Comparison of ENCODE assay signal across 30 cellular contexts in genomic region chr12:84270470-84271140, GRCh38.
A peak's percentile ranks its signal among the peaks of the same experiment; 100 is the strongest.
DNase-seq lines count a peak whose midpoint lies in the region; ATAC-seq and TF ChIP-seq lines count a peak whose summit lies in the region.
"Had no signal": no experiment of that assay in that cellular context is flagged by ENCODE, and none has a peak within 500 bp of the region (broad histone marks: within the 10 kb centered on the region; RNA-seq: fewer than 3 reads in every experiment).

No MANE protein-coding gene starts in this region.

- ATAC-seq in foreskin keratinocyte (peak; percentile 24), GM18861 (IDR thresholded peaks at IDR 0.05; ENCODE audit: unreplicated experiment) (no peak)
- no peak for ATAC-seq in activated naive CD4-positive, alpha-beta T cell treated with anti-CD3 and anti-CD28 coated beads, Interleukin-2, amount 50 U/mL, for 72 hours
- ATAC-seq: A549; activated naive CD8-positive, alpha-beta T cell treated with anti-CD3 and anti-CD28 coated beads, Interleukin-2, amount 50 U/mL, for 24 hours; activated T-cell treated with anti-CD3 and anti-CD28 coated beads, Interleukin-2, amount 50 U/mL, for 4 hours; CD8-positive, alpha-beta T cell; pancreas had no signal

- no peaks in the 10 kb centered on the region for H3K27me3 ChIP-seq in foreskin keratinocyte
- no peaks in the 10 kb centered on the region for H3K27me3 ChIP-seq in smooth muscle cell (ENCODE audit: low read depth)
- H3K27me3 ChIP-seq: dorsolateral prefrontal cortex, pancreas, transverse colon had no signal

- peaks cover 4% of the 10 kb centered on the region in 2 donors for H3K9me3 Mint-ChIP-seq in activated naive CD4-positive, alpha-beta T cell treated with anti-CD3 and anti-CD28 coated beads, Interleukin-2, amount 50 U/mL, for 72 hours
- H3K9me3 Mint-ChIP-seq: nephron had no signal

- no peak overlapping the region for H3K27ac Mint-ChIP-seq in activated naive CD4-positive, alpha-beta T cell treated with anti-CD3 and anti-CD28 coated beads, Interleukin-2, amount 50 U/mL, for 72 hours
- H3K27ac Mint-ChIP-seq: activated naive CD8-positive, alpha-beta T cell treated with anti-CD3 and anti-CD28 coated beads, Interleukin-2, amount 50 U/mL, for 24 hours; CD8-positive, alpha-beta T cell; nephron; T-helper 2 cell treated with Interferon-gamma antibody and Interleukin-4, amounts not matched to agents 5 μg/mL and 100 μg/mL, for 36 hours had no signal

- no peak overlapping the region for H3K9ac ChIP-seq in smooth muscle cell (ENCODE audit: low read depth)
- H3K9ac ChIP-seq: KMS-11 had no signal

- no peak overlapping the region for H3K4me2 ChIP-seq in smooth muscle cell
- H3K4me2 ChIP-seq: A549, KMS-11, PC-9 had no signal

- 28% methylated on average over 8 of the region's 8 CpGs for WGBS in smooth muscle cell (ENCODE audit: low lambda C conversion rate)

- no peak overlapping the region for H3K4me3 ChIP-seq in smooth muscle cell
- H3K4me3 ChIP-seq: A549, dorsolateral prefrontal cortex, pancreas, PC-9, transverse colon had no signal

- DNase-seq in NCI-H748 (lab: John Stamatoyannopoulos, UW; ENCODE audit: unreplicated experiment) (peak; percentile 8), NCI-H748 treated with DMSO at 0.1 percent for 48 hours (lab: John Stamatoyannopoulos, UW) (no peak), NCI-H69 (lab: John Stamatoyannopoulos, UW) (peak; percentile 23), foreskin keratinocyte (peak; percentile 36 to 55), smooth muscle cell (lab: John Stamatoyannopoulos, UW; ENCODE audit: unreplicated experiment) (no peak), G401 (ENCODE audit: low spot score) (no peak)
- no peak for DNase-seq in activated naive CD4-positive, alpha-beta T cell treated with anti-CD3 and anti-CD28 coated beads, Interleukin-2, amount 50 U/mL, for 72 hours (ENCODE audit: low spot score in 2 of 2)
- DNase-seq: activated CD4-positive, alpha-beta T cell treated with anti-CD3 and anti-CD28 coated beads for 4 hours; activated gamma-delta T cell treated with Interleukin-2 at 50 U/mL for 16 hours; activated naive CD8-positive, alpha-beta T cell treated with anti-CD3 and anti-CD28 coated beads, Interleukin-2, amount 50 U/mL, for 24 hours; activated T-cell treated with anti-CD3 and anti-CD28 coated beads, Interleukin-2, amount 50 U/mL, for 4 hours; CD8-positive, alpha-beta T cell; dorsolateral prefrontal cortex; GDM1; HCEC 1CT; NCI-H187; NCI-H446; NK-92 treated with Interleukin-12 subunit alpha and Interleukin-12 subunit beta, amount 100 ng/mL, for 24 hours; PC-9; retina; SHP77 treated with DMSO at 0.1 percent for 48 hours; small intestine; stimulated activated CD4-positive, alpha-beta T cell treated with anti-CD3 and anti-CD28 coated beads, Interleukin-2, amount 100 ng/mL, for 24 hours; transverse colon had no signal

- H3K4me1 ChIP-seq in foreskin keratinocyte, result peaks cover 8% of the 10 kb centered on the region
- no peaks in the 10 kb centered on the region for H3K4me1 ChIP-seq in smooth muscle cell (ENCODE audit: low read depth)
- H3K4me1 ChIP-seq: A549, pancreas, transverse colon had no signal

- H2AFZ ChIP-seq in smooth muscle cell (ENCODE audit: low read depth), result peak overlapping the region; percentile 2
- H2AFZ ChIP-seq: PC-9 had no signal

- no peaks in the 10 kb centered on the region for H3K79me2 ChIP-seq in smooth muscle cell (ENCODE audit: low read depth)

- TF ChIP-seq CTCF in foreskin keratinocyte (conservative IDR thresholded peaks at IDR 0.05) (no peak), smooth muscle cell (IDR thresholded peaks at IDR 0.05; ENCODE audit: borderline replicate concordance, insufficient read depth, poor library complexity, severe bottlenecking) (no peak)

- no peaks in the 10 kb centered on the region for H3K36me3 Mint-ChIP-seq in activated naive CD4-positive, alpha-beta T cell treated with anti-CD3 and anti-CD28 coated beads, Interleukin-2, amount 50 U/mL, for 72 hours
- H3K36me3 Mint-ChIP-seq: CD8-positive, alpha-beta T cell had no signal

- in situ Hi-C loops in G401 (cut with HindIII; ENCODE audit: low sequenced_read_pairs), result no loop called here

- H3K9me3 ChIP-seq in smooth muscle cell (replicated peaks; ENCODE audit: low read depth), result no peaks in the 10 kb centered on the region
- H3K9me3 ChIP-seq: A549, pancreas, transverse colon had no signal

- H3K27ac ChIP-seq in foreskin keratinocyte (no peak overlapping the region), smooth muscle cell (ENCODE audit: low read depth) (no peak overlapping the region)
- H3K27ac ChIP-seq: A549, dorsolateral prefrontal cortex, KMS-11, pancreas, PC-9, transverse colon had no signal

- H3K36me3 ChIP-seq in smooth muscle cell (ENCODE audit: low read depth), result no peaks in the 10 kb centered on the region
- H3K36me3 ChIP-seq: pancreas, transverse colon had no signal

- H4K20me1 ChIP-seq in smooth muscle cell (ENCODE audit: low read depth), result no peaks in the 10 kb centered on the region

- no peaks in the 10 kb centered on the region for H3F3A ChIP-seq in smooth muscle cell (ENCODE audit: low read depth)

Comparison
In these comparisons a context has a peak if more than half of its experiments do, and no peak if none do; other contexts are left out.
1. DNase-seq: peak in NCI-H748 (single experiment), NCI-H69 (single experiment) and foreskin keratinocyte (2 of 2); none in NCI-H748 treated with DMSO at 0.1 percent for 48 hours (single experiment), smooth muscle cell (single experiment), G401 (single experiment) and activated naive CD4-positive, alpha-beta T cell treated with anti-CD3 and anti-CD28 coated beads, Interleukin-2, amount 50 U/mL, for 72 hours (0 of 2).